In genomic region chr12:113244015-113244983, GRCh38 we compare ENCODE assay signal across 8 cellular contexts. TPM values are rescaled to one million over a fixed set of nuclear protein-coding genes. Genes with fewer than 3 reads are reported as not detected.
DNase-seq lines count a peak whose midpoint lies in the region; ATAC-seq and TF ChIP-seq lines count a peak whose summit lies in the region.

No MANE protein-coding gene starts in this region.

- no peaks in the 10 kb centered on the region for H3K9me3 Mint-ChIP-seq in T-cell

- peak overlapping the region in 2 of 3 donors; percentile 3 to 72 for H3K4me3 Mint-ChIP-seq in T-cell

- peak; percentile 26 for DNase-seq in H4 (ENCODE audit: low spot score)
- DNase-seq in T-cell = no peak
- DNase-seq in foreskin melanocyte = peak; percentile 44
- peak; percentile 80 for DNase-seq in posterior vena cava (ENCODE audit: low spot score)
- no peak for DNase-seq in middle frontal gyrus (ENCODE audit: extremely low spot score, low spot score)
- DNase-seq in GM19238 (ENCODE audit: insufficient read length, low spot score) = no peak
- no peak for DNase-seq in GM10248 (ENCODE audit: extremely low spot score)

- intact Hi-C loops in posterior vena cava (cut with DNase I) = no loop called here

- CTCF ChIA-PET in T-cell (lab: Charles Lee) = no interaction called here
- CTCF ChIA-PET in GM10248 (lab: Yijun Ruan, JAX) = interaction anchor here (2.6 kb wide), 1 partner anchor 11 kb away, joined by 7 read pairs; no protein-coding TSS in a partner anchor

- ATAC-seq in T-cell (replicated peaks in 1 of 4) (no peak), HG03521 (IDR thresholded peaks at IDR 0.05; ENCODE audit: unreplicated experiment) (no peak)

- no peak for TF ChIP-seq CTCF in GM10248 (IDR thresholded peaks at IDR 0.05; ENCODE audit: control extremely low read depth, extremely low read depth, low read depth, missing control alignments)

- H3K4me1 Mint-ChIP-seq in T-cell = peaks cover 18 to 36% (median 24%) of the 10 kb centered on the region in 3 donors

- H3K27ac Mint-ChIP-seq in T-cell = peak overlapping the region; percentile 36 to 68

- POLR2A ChIA-PET in T-cell (lab: Charles Lee) (interaction anchor here in 1 of 2 donors (0.6 kb wide), 1 partner anchor 562 kb away, joined by 3 read pairs; no protein-coding TSS in a partner anchor), GM10248 (lab: Yijun Ruan, JAX) (no interaction called here)

- no peaks in the 10 kb centered on the region for H3K27me3 Mint-ChIP-seq in T-cell

- peaks cover 56% of the 10 kb centered on the region for H3K36me3 Mint-ChIP-seq in T-cell

RNA-seq across cellular contexts. Expression of gene TPCN1, which starts 23.0 kb away (rescaled TPM):
- total RNA-seq in H4 (2014; rRNA removed; shearing (Covaris generic)) = 5.3 and 5.4 TPM in 2 replicates
- total RNA-seq in T-cell (10 to 100 TPM; 58.8 to 81.6 (median 73.5) TPM), posterior vena cava (10 to 100 TPM; 28.8 to 50.8 TPM)

RNA-seq across cellular contexts. Expression of gene RITA1, which starts 58.8 kb away (rescaled TPM):
- 17.9 and 20.8 TPM in 2 replicates for total RNA-seq in H4 (2014; rRNA removed; shearing (Covaris generic))
- total RNA-seq in T-cell (10 to 100 TPM in 3 of 5 donors, 1 to 10 TPM in 2; 7.8 to 17.8 (median 13.8) TPM), posterior vena cava (1 to 10 TPM; 6.6 to 9.7 TPM)

RNA-seq across cellular contexts. Expression of gene DDX54, which starts 59.0 kb away (rescaled TPM):
- 24.4 and 45.0 TPM in 2 replicates for total RNA-seq in H4 (2014; rRNA removed; shearing (Covaris generic))
- total RNA-seq in T-cell (10 to 100 TPM; 86.1 to 100.0 (median 88.0) TPM), posterior vena cava (10 to 100 TPM; 37.0 to 47.6 TPM)

Comparison
In these comparisons a context has a peak if more than half of its experiments do, and no peak if none do; other contexts are left out.
1. DNase-seq: peak in H4 (single experiment), foreskin melanocyte (single experiment) and posterior vena cava (single experiment); none in T-cell (0 of 34), middle frontal gyrus (single experiment), GM19238 (single experiment) and GM10248 (single experiment).